ENCODE assay signal across 13 cellular contexts in genomic region chr7:28708033-28708451, GRCh38.
DNase-seq lines count a peak whose midpoint lies in the region; ATAC-seq, FAIRE-seq and TF ChIP-seq lines count a peak whose summit lies in the region.
"Had no signal": no experiment of that assay in that cellular context is flagged by ENCODE, and none has a peak within 500 bp of the region (broad histone marks: within the 10 kb centered on the region; RNA-seq: fewer than 3 reads in every experiment).

No MANE protein-coding gene starts in this region.

- FAIRE-seq in HTR-8/SVneo (lab: Jason Lieb, UNC), result no peak

- no peak for TF ChIP-seq CTCF in left lung (IDR thresholded peaks at IDR 0.05)

- H3K36me3 ChIP-seq in left lung, result peaks cover 0 to 4% of the 10 kb centered on the region in 2 donors

- peak; percentile 50 for DNase-seq in HEK293T (ENCODE audit: extremely low spot score)
- no peak for DNase-seq in left lung
- DNase-seq in substantia nigra (lab: John Stamatoyannopoulos, UW), result no peak
- no peak for DNase-seq in stimulated activated CD4-positive, alpha-beta T cell treated with anti-CD3 and anti-CD28 coated beads, Interleukin-12 subunit alpha, Interleukin-12 subunit beta, amount 100 ng/mL, for 4 hours
- no peak for DNase-seq in HTR-8/SVneo (ENCODE audit: insufficient read length, low spot score)
- DNase-seq: effector memory CD8-positive, alpha-beta T cell; islet precursor cell; NCI-H1105 treated with DMSO at 0.1 percent for 48 hours had no signal

- CTCF ChIA-PET in HEK293T (lab: Yijun Ruan, JAX), result interaction anchor here (0.6 kb wide), 1 partner anchor 82 kb away, joined by 3 read pairs; no protein-coding TSS in a partner anchor

- H3K4me1 ChIP-seq in left lung, result peaks cover 2 to 8% of the 10 kb centered on the region in 2 donors

- peak overlapping the region; percentile 89 for H3K27ac ChIP-seq in cingulate gyrus (ENCODE audit: low read depth, low read length)
- H3K27ac ChIP-seq in left lung, result no peak overlapping the region
- peak overlapping the region; percentile 69 for H3K27ac ChIP-seq in substantia nigra (ENCODE audit: low read depth, low read length, poor library complexity, severe bottlenecking)
- H3K27ac ChIP-seq: HL-60, VCaP had no signal

- no peak overlapping the region for H3K4me3 ChIP-seq in left lung

- no peaks in the 10 kb centered on the region for H3K27me3 ChIP-seq in left lung

- POLR2A ChIA-PET in HEK293T (lab: Yijun Ruan, JAX), result interaction anchor here (0.8 to 1.4 kb wide), 3 partner anchors 9 to 297 kb away, joined by 3 to 6 read pairs (median 6); no protein-coding TSS in a partner anchor

- H3K9me3 ChIP-seq in left lung, result no peaks in the 10 kb centered on the region

- peak; percentile 19 for ATAC-seq in left lung
- no peak for ATAC-seq in GM21576 (IDR thresholded peaks at IDR 0.05; ENCODE audit: unreplicated experiment)
- ATAC-seq in GM18520 (IDR thresholded peaks at IDR 0.05; ENCODE audit: unreplicated experiment), result no peak
- ATAC-seq: effector memory CD8-positive, alpha-beta T cell had no signal

- intact Hi-C loops in left lung (cut with DNase I), result no loop called here

TF ChIP-seq in HEK293T, 16 proteins besides CTCF, POLR2A, EP300 and RAD21:
- peak; percentile 76 for TF ChIP-seq PKNOX1 (IDR thresholded peaks at IDR 0.05)
- TF ChIP-seq LEF1 (IDR thresholded peaks at IDR 0.05; ENCODE audit: borderline replicate concordance), result no peak
- TF ChIP-seq CTBP1 (IDR thresholded peaks at IDR 0.05; ENCODE audit: borderline replicate concordance), result 0 out of 2 replicates have a peak, but pooled peaks have one; percentile 47
- TF ChIP-seq HDGF (IDR thresholded peaks at IDR 0.05; ENCODE audit: borderline replicate concordance), result no peak
- TF ChIP-seq ZNF384 (IDR thresholded peaks at IDR 0.05), result no peak

Comparison
In these comparisons a context has a peak if more than half of its experiments do, and no peak if none do; other contexts are left out.
1. H3K27ac ChIP-seq: peak in cingulate gyrus (single experiment) and substantia nigra (single experiment); none in left lung (0 of 2).